ENCODE assay signal across 8 cellular contexts in the genomic region with DNA sequence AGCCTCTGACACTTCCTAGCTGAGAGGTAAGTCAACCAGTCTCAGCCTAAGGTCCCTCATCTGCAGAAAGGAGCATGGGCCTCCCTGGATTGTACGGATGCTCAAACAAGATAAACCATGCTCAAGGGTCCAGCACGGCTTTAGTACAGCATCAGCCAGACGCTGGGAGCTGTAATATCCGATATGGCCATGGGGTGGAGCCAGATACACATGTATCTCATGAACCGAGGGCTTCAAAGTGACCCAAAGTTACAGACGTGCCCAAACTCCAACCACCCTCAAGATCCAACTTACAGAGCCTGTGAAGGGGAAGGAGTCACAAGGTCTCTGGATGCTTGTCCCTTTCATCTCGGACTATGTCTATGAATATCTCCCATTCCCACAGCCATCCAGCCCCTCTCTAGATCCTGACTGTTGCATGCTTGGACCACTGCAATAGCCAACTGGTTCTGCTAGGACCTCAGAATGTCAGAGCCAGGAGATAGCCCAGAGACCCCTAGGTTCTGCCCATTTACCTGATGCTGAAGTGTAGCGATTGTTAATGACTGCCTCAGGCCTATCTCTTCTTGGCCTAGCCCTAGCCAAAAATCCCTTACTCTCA.
DNase-seq lines count a peak whose midpoint lies in the region; ATAC-seq and TF ChIP-seq lines count a peak whose summit lies in the region.

No MANE protein-coding gene starts in this region.

- no peaks in the 10 kb centered on the region; the same call in 1 of the 2 replicates for H3K4me1 ChIP-seq in GM23338 (ENCODE audit: insufficient read depth)

- peaks cover 9% of the 10 kb centered on the region for H3K4me1 Mint-ChIP-seq in GM23338
- peaks cover 29% of the 10 kb centered on the region for H3K4me1 Mint-ChIP-seq in MCF 10A (ENCODE audit: insufficient read depth, unreplicated experiment)

- H3K4me2 ChIP-seq in GM23338: no peak overlapping the region

- H3K27me3 ChIP-seq in GM23338 (ENCODE audit: insufficient read depth): no peaks in the 10 kb centered on the region

- H3K36me3 Mint-ChIP-seq in GM23338 (ENCODE audit: low read depth) (no peaks in the 10 kb centered on the region), MCF 10A (ENCODE audit: insufficient read depth, unreplicated experiment) (no peaks in the 10 kb centered on the region)

- intact Hi-C loops in MCF 10A (cut with micrococcal nuclease): loop anchor here (1.0 to 10.0 kb wide), 5 partner anchors 62 to 410 kb away; a partner anchor contains a TSS

- CTCF ChIA-PET in MCF 10A (lab: Yijun Ruan, JAX): interaction anchor here (0.5 to 10.7 kb wide), 49 partner anchors 9 to 764 kb away, joined by 3 to 203 read pairs (median 4); a partner anchor contains a TSS

- H3K27me3 Mint-ChIP-seq in GM23338 (ENCODE audit: insufficient read depth, low read depth, poor library complexity): peaks cover 10% of the 10 kb centered on the region
- H3K27me3 Mint-ChIP-seq in MCF 10A (ENCODE audit: insufficient read depth, unreplicated experiment): no peaks in the 10 kb centered on the region

- H3K79me2 ChIP-seq in GM23338 (replicated peaks; ENCODE audit: insufficient read depth): no peaks in the 10 kb centered on the region

- POLR2A ChIA-PET in MCF 10A (lab: Yijun Ruan, JAX): interaction anchor here (0.7 to 3.4 kb wide), 9 partner anchors 68 to 187 kb away, joined by 3 to 18 read pairs (median 6); a partner anchor contains a TSS

- H3K4me3 ChIP-seq in GM23338: no peak overlapping the region

- no peaks in the 10 kb centered on the region for H3K9me2 ChIP-seq in GM23338 (ENCODE audit: insufficient read depth)

- TF ChIP-seq CTCF in GM23338 (conservative IDR thresholded peaks at IDR 0.05; ENCODE audit: low read depth in 2 of 2) (peak; percentile 89 to 96), VCaP (conservative IDR thresholded peaks at IDR 0.05) (peak; percentile 84), MCF 10A (IDR thresholded peaks at IDR 0.05; ENCODE audit: unreplicated experiment) (peak; percentile 93)

- DNase-seq in DMS153 (lab: John Stamatoyannopoulos, UW) (peak; percentile 12), GM23338 (ENCODE audit: low spot score) (peak; percentile 91), NCI-H2029 treated with DMSO at 0.1 percent for 48 hours (lab: John Stamatoyannopoulos, UW) (peak; percentile 12), MCF 10A (ENCODE audit: unreplicated experiment) (peak; percentile 79), iris pigment epithelial cell (ENCODE audit: low read depth) (peak; percentile 62), HPDE6-E6E7 (ENCODE audit: extremely low spot score) (no peak)
- DNase-seq in stimulated activated CD4-positive, alpha-beta T cell treated with anti-CD3 and anti-CD28 coated beads, Interleukin-1b, Interleukin-23, amount 100 ng/mL, for 1 hour (ENCODE audit: low read depth in 2 of 2): peak; percentile 50 to 77

- H3K36me3 ChIP-seq in GM23338 (ENCODE audit: insufficient read depth): no peaks in the 10 kb centered on the region

- no peak overlapping the region for H2AFZ ChIP-seq in GM23338

- H4K20me1 ChIP-seq in GM23338 (replicated peaks; ENCODE audit: insufficient read depth): no peaks in the 10 kb centered on the region

- ATAC-seq in GM23338: peak; percentile 80

- no peak overlapping the region for H3K27ac Mint-ChIP-seq in GM23338
- peak overlapping the region; percentile 31 for H3K27ac Mint-ChIP-seq in MCF 10A (ENCODE audit: low read depth, unreplicated experiment)

- H3K4me3 Mint-ChIP-seq in GM23338 (no peak overlapping the region), MCF 10A (ENCODE audit: unreplicated experiment) (no peak overlapping the region)

- H3K9me3 Mint-ChIP-seq in GM23338 (no peaks in the 10 kb centered on the region), MCF 10A (ENCODE audit: unreplicated experiment) (no peaks in the 10 kb centered on the region)

- no TSS peak for BruUV-seq in MCF 10A (replicated peaks; lab: Mats Ljungman, UMichigan)

- H3F3A ChIP-seq in GM23338 (replicated peaks; ENCODE audit: low read depth): no peaks in the 10 kb centered on the region

- H3K27ac ChIP-seq in GM23338 (ENCODE audit: low read depth): no peak overlapping the region
- no peak overlapping the region for H3K27ac ChIP-seq in VCaP

TF ChIP-seq in GM23338, 12 proteins besides CTCF, POLR2A, EP300 and RAD21 (continues in another document):
- TF ChIP-seq NANOG (IDR thresholded peaks at IDR 0.05; ENCODE audit: borderline replicate concordance) (no peak), CREB1 (CRISPR knock-in tag; IDR thresholded peaks at IDR 0.05; ENCODE audit: low read depth) (no peak)
- TF ChIP-seq, protein P1, sequence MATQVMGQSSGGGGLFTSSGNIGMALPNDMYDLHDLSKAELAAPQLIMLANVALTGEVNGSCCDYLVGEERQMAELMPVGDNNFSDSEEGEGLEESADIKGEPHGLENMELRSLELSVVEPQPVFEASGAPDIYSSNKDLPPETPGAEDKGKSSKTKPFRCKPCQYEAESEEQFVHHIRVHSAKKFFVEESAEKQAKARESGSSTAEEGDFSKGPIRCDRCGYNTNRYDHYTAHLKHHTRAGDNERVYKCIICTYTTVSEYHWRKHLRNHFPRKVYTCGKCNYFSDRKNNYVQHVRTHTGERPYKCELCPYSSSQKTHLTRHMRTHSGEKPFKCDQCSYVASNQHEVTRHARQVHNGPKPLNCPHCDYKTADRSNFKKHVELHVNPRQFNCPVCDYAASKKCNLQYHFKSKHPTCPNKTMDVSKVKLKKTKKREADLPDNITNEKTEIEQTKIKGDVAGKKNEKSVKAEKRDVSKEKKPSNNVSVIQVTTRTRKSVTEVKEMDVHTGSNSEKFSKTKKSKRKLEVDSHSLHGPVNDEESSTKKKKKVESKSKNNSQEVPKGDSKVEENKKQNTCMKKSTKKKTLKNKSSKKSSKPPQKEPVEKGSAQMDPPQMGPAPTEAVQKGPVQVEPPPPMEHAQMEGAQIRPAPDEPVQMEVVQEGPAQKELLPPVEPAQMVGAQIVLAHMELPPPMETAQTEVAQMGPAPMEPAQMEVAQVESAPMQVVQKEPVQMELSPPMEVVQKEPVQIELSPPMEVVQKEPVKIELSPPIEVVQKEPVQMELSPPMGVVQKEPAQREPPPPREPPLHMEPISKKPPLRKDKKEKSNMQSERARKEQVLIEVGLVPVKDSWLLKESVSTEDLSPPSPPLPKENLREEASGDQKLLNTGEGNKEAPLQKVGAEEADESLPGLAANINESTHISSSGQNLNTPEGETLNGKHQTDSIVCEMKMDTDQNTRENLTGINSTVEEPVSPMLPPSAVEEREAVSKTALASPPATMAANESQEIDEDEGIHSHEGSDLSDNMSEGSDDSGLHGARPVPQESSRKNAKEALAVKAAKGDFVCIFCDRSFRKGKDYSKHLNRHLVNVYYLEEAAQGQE (IDR thresholded peaks at IDR 0.05; ENCODE audit: unreplicated experiment): no peak
- TF ChIP-seq, protein P2, sequence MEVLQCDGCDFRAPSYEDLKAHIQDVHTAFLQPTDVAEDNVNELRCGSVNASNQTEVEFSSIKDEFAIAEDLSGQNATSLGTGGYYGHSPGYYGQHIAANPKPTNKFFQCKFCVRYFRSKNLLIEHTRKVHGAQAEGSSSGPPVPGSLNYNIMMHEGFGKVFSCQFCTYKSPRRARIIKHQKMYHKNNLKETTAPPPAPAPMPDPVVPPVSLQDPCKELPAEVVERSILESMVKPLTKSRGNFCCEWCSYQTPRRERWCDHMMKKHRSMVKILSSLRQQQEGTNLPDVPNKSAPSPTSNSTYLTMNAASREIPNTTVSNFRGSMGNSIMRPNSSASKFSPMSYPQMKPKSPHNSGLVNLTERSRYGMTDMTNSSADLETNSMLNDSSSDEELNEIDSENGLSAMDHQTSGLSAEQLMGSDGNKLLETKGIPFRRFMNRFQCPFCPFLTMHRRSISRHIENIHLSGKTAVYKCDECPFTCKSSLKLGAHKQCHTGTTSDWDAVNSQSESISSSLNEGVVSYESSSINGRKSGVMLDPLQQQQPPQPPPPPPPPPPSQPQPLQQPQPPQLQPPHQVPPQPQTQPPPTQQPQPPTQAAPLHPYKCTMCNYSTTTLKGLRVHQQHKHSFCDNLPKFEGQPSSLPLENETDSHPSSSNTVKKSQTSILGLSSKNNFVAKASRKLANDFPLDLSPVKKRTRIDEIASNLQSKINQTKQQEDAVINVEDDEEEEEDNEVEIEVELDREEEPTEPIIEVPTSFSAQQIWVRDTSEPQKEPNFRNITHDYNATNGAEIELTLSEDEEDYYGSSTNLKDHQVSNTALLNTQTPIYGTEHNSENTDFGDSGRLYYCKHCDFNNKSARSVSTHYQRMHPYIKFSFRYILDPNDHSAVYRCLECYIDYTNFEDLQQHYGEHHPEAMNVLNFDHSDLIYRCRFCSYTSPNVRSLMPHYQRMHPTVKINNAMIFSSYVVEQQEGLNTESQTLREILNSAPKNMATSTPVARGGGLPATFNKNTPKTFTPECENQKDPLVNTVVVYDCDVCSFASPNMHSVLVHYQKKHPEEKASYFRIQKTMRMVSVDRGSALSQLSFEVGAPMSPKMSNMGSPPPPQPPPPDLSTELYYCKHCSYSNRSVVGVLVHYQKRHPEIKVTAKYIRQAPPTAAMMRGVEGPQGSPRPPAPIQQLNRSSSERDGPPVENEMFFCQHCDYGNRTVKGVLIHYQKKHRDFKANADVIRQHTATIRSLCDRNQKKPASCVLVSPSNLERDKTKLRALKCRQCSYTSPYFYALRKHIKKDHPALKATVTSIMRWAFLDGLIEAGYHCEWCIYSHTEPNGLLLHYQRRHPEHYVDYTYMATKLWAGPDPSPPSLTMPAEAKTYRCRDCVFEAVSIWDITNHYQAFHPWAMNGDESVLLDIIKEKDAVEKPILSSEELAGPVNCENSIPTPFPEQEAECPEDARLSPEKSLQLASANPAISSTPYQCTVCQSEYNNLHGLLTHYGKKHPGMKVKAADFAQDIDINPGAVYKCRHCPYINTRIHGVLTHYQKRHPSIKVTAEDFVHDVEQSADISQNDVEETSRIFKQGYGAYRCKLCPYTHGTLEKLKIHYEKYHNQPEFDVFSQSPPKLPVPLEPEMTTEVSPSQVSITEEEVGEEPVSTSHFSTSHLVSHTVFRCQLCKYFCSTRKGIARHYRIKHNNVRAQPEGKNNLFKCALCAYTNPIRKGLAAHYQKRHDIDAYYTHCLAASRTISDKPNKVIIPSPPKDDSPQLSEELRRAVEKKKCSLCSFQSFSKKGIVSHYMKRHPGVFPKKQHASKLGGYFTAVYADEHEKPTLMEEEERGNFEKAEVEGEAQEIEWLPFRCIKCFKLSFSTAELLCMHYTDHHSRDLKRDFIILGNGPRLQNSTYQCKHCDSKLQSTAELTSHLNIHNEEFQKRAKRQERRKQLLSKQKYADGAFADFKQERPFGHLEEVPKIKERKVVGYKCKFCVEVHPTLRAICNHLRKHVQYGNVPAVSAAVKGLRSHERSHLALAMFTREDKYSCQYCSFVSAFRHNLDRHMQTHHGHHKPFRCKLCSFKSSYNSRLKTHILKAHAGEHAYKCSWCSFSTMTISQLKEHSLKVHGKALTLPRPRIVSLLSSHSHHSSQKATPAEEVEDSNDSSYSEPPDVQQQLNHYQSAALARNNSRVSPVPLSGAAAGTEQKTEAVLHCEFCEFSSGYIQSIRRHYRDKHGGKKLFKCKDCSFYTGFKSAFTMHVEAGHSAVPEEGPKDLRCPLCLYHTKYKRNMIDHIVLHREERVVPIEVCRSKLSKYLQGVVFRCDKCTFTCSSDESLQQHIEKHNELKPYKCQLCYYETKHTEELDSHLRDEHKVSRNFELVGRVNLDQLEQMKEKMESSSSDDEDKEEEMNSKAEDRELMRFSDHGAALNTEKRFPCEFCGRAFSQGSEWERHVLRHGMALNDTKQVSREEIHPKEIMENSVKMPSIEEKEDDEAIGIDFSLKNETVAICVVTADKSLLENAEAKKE (CRISPR knock-in tag; IDR thresholded peaks at IDR 0.05): no peak
